ENCODE assay signal across 11 cellular contexts in the genomic region with DNA sequence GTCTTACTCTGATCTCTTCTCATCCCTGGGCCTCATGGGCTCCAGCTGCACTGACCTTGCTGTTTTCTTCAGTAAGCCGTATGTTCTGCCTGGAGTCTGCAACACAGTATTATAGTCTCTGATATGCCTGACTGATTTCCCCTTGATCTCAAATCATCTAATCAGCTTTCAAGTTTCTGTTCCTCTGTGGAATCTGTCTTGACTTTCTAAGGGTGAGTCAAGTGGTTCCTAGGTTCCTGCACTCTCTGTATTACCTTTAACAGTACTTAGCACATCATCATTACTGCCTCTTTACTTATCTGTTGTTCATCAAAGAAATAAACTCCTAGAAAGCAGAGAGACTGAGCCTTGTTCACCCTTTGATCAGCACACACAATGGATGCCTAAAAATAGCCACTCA.
DNase-seq lines count a peak whose midpoint lies in the region; ATAC-seq, FAIRE-seq and TF ChIP-seq lines count a peak whose summit lies in the region.
"Had no signal": no experiment of that assay in that cellular context is flagged by ENCODE, and none has a peak within 500 bp of the region (broad histone marks: within the 10 kb centered on the region; RNA-seq: fewer than 3 reads in every experiment).

No MANE protein-coding gene starts in this region.

- H3K9me3 ChIP-seq in kidney (ENCODE audit: control insufficient read depth in 1 of 2, low read length in 2 of 2): peaks cover 0 to 5% of the 10 kb centered on the region in 2 donors
- H3K9me3 ChIP-seq: adrenal gland, SJCRH30 had no signal

- ATAC-seq in GM19397 (IDR thresholded peaks at IDR 0.05; ENCODE audit: unreplicated experiment): peak; percentile 96
- ATAC-seq in HG02852 (IDR thresholded peaks at IDR 0.05; ENCODE audit: unreplicated experiment): peak; percentile 100
- ATAC-seq in HG03558 (IDR thresholded peaks at IDR 0.05; ENCODE audit: extremely low read depth, unreplicated experiment): peak; percentile 98

- in situ Hi-C loops in GM13976 (cut with MboI; ENCODE audit: low sequenced_read_pairs, unreplicated experiment): no loop called here

- no peaks in the 10 kb centered on the region for H3K4me1 ChIP-seq in kidney (ENCODE audit: control insufficient read depth in 1 of 2, insufficient read depth in 1 of 2, low read depth in 1 of 2, low read length in 2 of 2)
- H3K4me1 ChIP-seq: adrenal gland, SJCRH30 had no signal

- peak; percentile 37 for DNase-seq in GM13976 (ENCODE audit: low spot score)
- no peak for DNase-seq in glomerular visceral epithelial cell (ENCODE audit: extremely low spot score)
- DNase-seq in stimulated activated CD4-positive, alpha-beta T cell treated with anti-CD3 and anti-CD28 coated beads, Interleukin-12 subunit alpha, Interleukin-12 subunit beta, amount 100 ng/mL, for 4 hours: no peak
- no peak for DNase-seq in kidney
- no peak for DNase-seq in activated CD4-positive, alpha-beta T cell treated with anti-CD3 and anti-CD28 coated beads for 4 hours
- DNase-seq: activated CD4-positive, alpha-beta memory T cell treated with anti-CD3 and anti-CD28 coated beads for 36 hours; adrenal gland; SJCRH30 had no signal

- no peak overlapping the region for H3K4me3 ChIP-seq in kidney (ENCODE audit: low read length in 2 of 2)
- H3K4me3 ChIP-seq: adrenal gland, SJCRH30 had no signal

- no peak for TF ChIP-seq CTCF in GM13976 (IDR thresholded peaks at IDR 0.05; ENCODE audit: borderline replicate concordance, control extremely low read depth, extremely low read depth, insufficient read depth, missing control alignments)
- TF ChIP-seq CTCF in kidney (IDR thresholded peaks at IDR 0.05; ENCODE audit: borderline replicate concordance, extremely low read depth, insufficient read depth): no peak

- intact Hi-C loops in kidney (cut with DNase I): no loop called here

- H3K36me3 ChIP-seq in kidney (ENCODE audit: control insufficient read depth in 1 of 2, insufficient read depth in 2 of 2, low read length in 2 of 2): no peaks in the 10 kb centered on the region
- H3K36me3 ChIP-seq: adrenal gland, SJCRH30 had no signal

- H3K27ac ChIP-seq in kidney (ENCODE audit: low read depth in 2 of 2, low read length in 2 of 2): no peak overlapping the region
- H3K27ac ChIP-seq: adrenal gland, SJCRH30 had no signal

- no peak overlapping the region for H3K9ac ChIP-seq in kidney (ENCODE audit: low read length in 2 of 2)

- FAIRE-seq in kidney (lab: Jason Lieb, UNC): no peak
